ENCODE assay signal across 12 cellular contexts in the genomic region with DNA sequence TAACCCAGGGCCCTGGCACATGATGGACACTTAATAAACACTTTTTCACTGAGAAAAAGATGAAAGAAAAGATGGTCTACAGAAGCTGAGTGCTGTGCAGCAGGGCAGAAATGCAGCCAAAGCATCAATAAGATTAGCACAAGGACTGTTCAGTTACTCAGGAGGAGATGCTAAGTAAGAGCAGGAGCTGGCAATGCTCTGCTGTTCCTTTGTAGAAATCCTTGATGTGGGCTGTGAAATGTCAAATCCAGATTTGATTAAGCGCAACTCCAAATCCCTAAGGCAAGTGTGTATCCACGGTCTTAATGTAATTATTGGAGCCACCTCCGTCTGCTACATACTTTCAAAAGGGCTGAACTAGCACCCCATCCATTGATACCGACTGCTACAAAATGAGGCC.
DNase-seq lines count a peak whose midpoint lies in the region; ATAC-seq lines count a peak whose summit lies in the region.
"Had no signal": no experiment of that assay in that cellular context is flagged by ENCODE, and none has a peak within 500 bp of the region (broad histone marks: within the 10 kb centered on the region; RNA-seq: fewer than 3 reads in every experiment).

No MANE protein-coding gene starts in this region.

- no peaks in the 10 kb centered on the region for H3K36me3 ChIP-seq in mesenchymal stem cell (ENCODE audit: control insufficient read depth in 1 of 2, insufficient read depth in 2 of 2, low read depth in 1 of 2, low read length in 2 of 2)
- H3K36me3 ChIP-seq in mesendoderm (ENCODE audit: control insufficient read depth, insufficient read depth, low read length), result no peaks in the 10 kb centered on the region
- H3K36me3 ChIP-seq in Karpas-422 (ENCODE audit: insufficient read depth, low read length), result no peaks in the 10 kb centered on the region
- H3K36me3 ChIP-seq: BLaER1 had no signal

- H3K4ac ChIP-seq in mesenchymal stem cell (ENCODE audit: low read depth in 1 of 2, low read length in 2 of 2), result peak overlapping the region in 1 of 2 experiments; percentile 61
- no peak overlapping the region for H3K4ac ChIP-seq in mesendoderm (ENCODE audit: low read depth, low read length)

- H3K27ac ChIP-seq in mesenchymal stem cell (ENCODE audit: low read length, poor library complexity, severe bottlenecking) (no peak overlapping the region), mesendoderm (ENCODE audit: low read depth, low read length) (no peak overlapping the region), Karpas-422 (ENCODE audit: low read length) (no peak overlapping the region)
- H3K27ac ChIP-seq: BLaER1 had no signal

- H2BK15ac ChIP-seq in mesenchymal stem cell (ENCODE audit: low read depth, poor library complexity, severe bottlenecking) (no peak overlapping the region), mesendoderm (replicated peaks; ENCODE audit: low read depth) (no peak overlapping the region)

- H2BK120ac ChIP-seq in mesenchymal stem cell (ENCODE audit: low read depth, low read length) (no peak overlapping the region), mesendoderm (ENCODE audit: low read depth, low read length) (no peak overlapping the region)

- intact Hi-C loops in Right ventricle myocardium superior (cut with DNase I) (no loop called here), cardiac septum (cut with DNase I) (no loop called here)
- intact Hi-C loops in activated T-helper 1 cell treated with anti-CD3 and anti-CD28 coated beads, Interleukin-12 subunit alpha, Interleukin-12 subunit beta, Interleukin-2, Interleukin-4 antibody, amounts not matched to agents 30 ng/mL and 10 ng/mL and 1 ng/mL, durations not matched to agents 14 hours and 24 hours and 36 hours (cut with micrococcal nuclease), result loop anchor here (5.0 kb wide), 3 partner anchors 65 to 105 kb away; no protein-coding TSS in a partner anchor

- peak; percentile 40 for ATAC-seq in Right ventricle myocardium superior (ENCODE audit: poor library complexity)

- H3K4me1 ChIP-seq in mesenchymal stem cell (ENCODE audit: control insufficient read depth, insufficient read depth, low read depth, low read length) (no peaks in the 10 kb centered on the region), mesendoderm (ENCODE audit: control insufficient read depth, low read depth, low read length) (peaks cover 3% of the 10 kb centered on the region), Karpas-422 (ENCODE audit: low read length) (no peaks in the 10 kb centered on the region)
- H3K4me1 ChIP-seq: BLaER1 had no signal

- H3K9ac ChIP-seq in mesenchymal stem cell (ENCODE audit: low read length), result peak overlapping the region; percentile 85
- H3K9ac ChIP-seq in mesendoderm (ENCODE audit: low read length), result no peak overlapping the region
- H3K9ac ChIP-seq in Karpas-422 (ENCODE audit: low read length), result no peak overlapping the region
- H3K9ac ChIP-seq: BLaER1 had no signal

- H3K18ac ChIP-seq in mesenchymal stem cell (ENCODE audit: low read depth in 1 of 2, low read length in 2 of 2) (no peak overlapping the region), mesendoderm (ENCODE audit: low read length) (no peak overlapping the region)

- H4K5ac ChIP-seq in mesendoderm (ENCODE audit: low read length), result no peak overlapping the region

- 96% methylated on average over 4 of the region's 4 CpGs for WGBS in mesenchymal stem cell
- no CpG with 5 or more reads among the region's 4 CpGs for WGBS in mesendoderm (ENCODE audit: extremely low coverage, insufficient coverage, low lambda C conversion rate)

- H3K79me2 ChIP-seq in mesendoderm (ENCODE audit: control insufficient read depth, insufficient read depth, low read length) (no peaks in the 10 kb centered on the region), Karpas-422 (ENCODE audit: low read length) (no peaks in the 10 kb centered on the region)

- no peak overlapping the region for H2BK12ac ChIP-seq in mesenchymal stem cell (ENCODE audit: low read length in 2 of 2)

- no peak overlapping the region for H3K56ac ChIP-seq in mesendoderm (ENCODE audit: low read length)

- H3K23ac ChIP-seq in mesenchymal stem cell (ENCODE audit: low read length in 2 of 2), result no peak overlapping the region
- H3K23ac ChIP-seq in mesendoderm (ENCODE audit: low read length), result no peak overlapping the region

- no peaks in the 10 kb centered on the region for H4K20me1 ChIP-seq in Karpas-422 (ENCODE audit: insufficient read depth, low read depth, low read length)
- H4K20me1 ChIP-seq: BLaER1 had no signal

- no peaks in the 10 kb centered on the region for H3K9me3 ChIP-seq in mesenchymal stem cell (ENCODE audit: control insufficient read depth, low read length)
- H3K9me3 ChIP-seq in Karpas-422 (ENCODE audit: low read length), result no peaks in the 10 kb centered on the region
- H3K9me3 ChIP-seq: BLaER1 had no signal

- H2AFZ ChIP-seq in mesenchymal stem cell (ENCODE audit: low read depth, low read length) (no peak overlapping the region), Karpas-422 (ENCODE audit: low read length) (no peak overlapping the region)

- H4K8ac ChIP-seq in mesenchymal stem cell (ENCODE audit: low read length), result peak overlapping the region; percentile 29
- no peak overlapping the region for H4K8ac ChIP-seq in mesendoderm (ENCODE audit: low read depth, low read length)

- H3K27me3 Mint-ChIP-seq in activated T-helper 1 cell treated with anti-CD3 and anti-CD28 coated beads, Interleukin-12 subunit alpha, Interleukin-12 subunit beta, Interleukin-2, Interleukin-4 antibody, amounts not matched to agents 30 ng/mL and 10 ng/mL and 1 ng/mL, durations not matched to agents 14 hours and 24 hours and 36 hours (ENCODE audit: insufficient read depth), result no peaks in the 10 kb centered on the region

- no peaks in the 10 kb centered on the region for H3K9me2 ChIP-seq in Karpas-422 (replicated peaks; ENCODE audit: insufficient read depth, low read length)

- H3K4me1 Mint-ChIP-seq in activated T-helper 1 cell treated with anti-CD3 and anti-CD28 coated beads, Interleukin-12 subunit alpha, Interleukin-12 subunit beta, Interleukin-2, Interleukin-4 antibody, amounts not matched to agents 30 ng/mL and 10 ng/mL and 1 ng/mL, durations not matched to agents 14 hours and 24 hours and 36 hours (ENCODE audit: low read depth), result no peaks in the 10 kb centered on the region

- no peak overlapping the region for H2BK5ac ChIP-seq in mesenchymal stem cell (ENCODE audit: low read depth, low read length, poor library complexity, severe bottlenecking)
- no peak overlapping the region for H2BK5ac ChIP-seq in mesendoderm (ENCODE audit: low read length)

- H3K4me3 ChIP-seq in mesenchymal stem cell (ENCODE audit: insufficient read depth in 1 of 2, low read depth in 1 of 2, low read length in 2 of 2) (peak overlapping the region in 1 of 2 experiments; percentile 57), mesendoderm (ENCODE audit: low read length) (no peak overlapping the region), Karpas-422 (ENCODE audit: low read length) (no peak overlapping the region)
- H3K4me3 ChIP-seq: BLaER1 had no signal

- H3K79me1 ChIP-seq in mesenchymal stem cell (replicated peaks; ENCODE audit: low read length, poor library complexity, severe bottlenecking) (no peaks in the 10 kb centered on the region), mesendoderm (ENCODE audit: low read length) (no peaks in the 10 kb centered on the region)

- H3K9me3 Mint-ChIP-seq in activated T-helper 1 cell treated with anti-CD3 and anti-CD28 coated beads, Interleukin-12 subunit alpha, Interleukin-12 subunit beta, Interleukin-2, Interleukin-4 antibody, amounts not matched to agents 30 ng/mL and 10 ng/mL and 1 ng/mL, durations not matched to agents 14 hours and 24 hours and 36 hours, result peaks cover 11% of the 10 kb centered on the region

- DNase-seq in Right ventricle myocardium superior (no peak), cardiac septum (ENCODE audit: low spot score) (no peak), mesenchymal stem cell (no peak), amygdala (lab: John Stamatoyannopoulos, UW) (no peak), mesendoderm (no peak), Karpas-422 (no peak), germinal center (ENCODE audit: low spot score) (no peak)
- DNase-seq in activated T-helper 1 cell treated with anti-CD3 and anti-CD28 coated beads, Interleukin-12 subunit alpha, Interleukin-12 subunit beta, Interleukin-2, Interleukin-4 antibody, amounts not matched to agents 30 ng/mL and 10 ng/mL and 1 ng/mL, durations not matched to agents 14 hours and 24 hours and 36 hours (ENCODE audit: low spot score), result no peak
- DNase-seq: caudate nucleus, KG1, NCI-H524 had no signal

- no peak overlapping the region for H3K14ac ChIP-seq in mesenchymal stem cell (ENCODE audit: low read length in 2 of 2)

- H3K4me3 Mint-ChIP-seq in activated T-helper 1 cell treated with anti-CD3 and anti-CD28 coated beads, Interleukin-12 subunit alpha, Interleukin-12 subunit beta, Interleukin-2, Interleukin-4 antibody, amounts not matched to agents 30 ng/mL and 10 ng/mL and 1 ng/mL, durations not matched to agents 14 hours and 24 hours and 36 hours, result peak overlapping the region; percentile 49

- H4K91ac ChIP-seq in mesenchymal stem cell (ENCODE audit: low read length), result no peak overlapping the region

- no peaks in the 10 kb centered on the region for H3K27me3 ChIP-seq in mesenchymal stem cell (ENCODE audit: control insufficient read depth in 1 of 2, insufficient read depth in 1 of 2, low read length in 2 of 2)
- H3K27me3 ChIP-seq in mesendoderm (ENCODE audit: insufficient read depth, low read length, poor library complexity), result no peaks in the 10 kb centered on the region
- H3K27me3 ChIP-seq in Karpas-422 (ENCODE audit: low read length), result no peaks in the 10 kb centered on the region
- H3K27me3 ChIP-seq: BLaER1 had no signal

- no peak overlapping the region for H3K4me2 ChIP-seq in mesenchymal stem cell (ENCODE audit: low read length, poor library complexity, severe bottlenecking)
- no peak overlapping the region for H3K4me2 ChIP-seq in mesendoderm (ENCODE audit: low read length)
- H3K4me2 ChIP-seq in Karpas-422 (ENCODE audit: low read depth, low read length, poor library complexity, severe bottlenecking), result no peak overlapping the region
- H3K4me2 ChIP-seq: BLaER1 had no signal

- H3K36me3 Mint-ChIP-seq in activated T-helper 1 cell treated with anti-CD3 and anti-CD28 coated beads, Interleukin-12 subunit alpha, Interleukin-12 subunit beta, Interleukin-2, Interleukin-4 antibody, amounts not matched to agents 30 ng/mL and 10 ng/mL and 1 ng/mL, durations not matched to agents 14 hours and 24 hours and 36 hours (ENCODE audit: low read depth), result peaks cover 6% of the 10 kb centered on the region

- peak overlapping the region; percentile 88 for H3K27ac Mint-ChIP-seq in activated T-helper 1 cell treated with anti-CD3 and anti-CD28 coated beads, Interleukin-12 subunit alpha, Interleukin-12 subunit beta, Interleukin-2, Interleukin-4 antibody, amounts not matched to agents 30 ng/mL and 10 ng/mL and 1 ng/mL, durations not matched to agents 14 hours and 24 hours and 36 hours

- H2AK5ac ChIP-seq in mesenchymal stem cell (ENCODE audit: low read length, severe bottlenecking), result no peak overlapping the region
- H2AK5ac ChIP-seq in mesendoderm (ENCODE audit: low read length), result no peak overlapping the region
